In the genomic region with DNA sequence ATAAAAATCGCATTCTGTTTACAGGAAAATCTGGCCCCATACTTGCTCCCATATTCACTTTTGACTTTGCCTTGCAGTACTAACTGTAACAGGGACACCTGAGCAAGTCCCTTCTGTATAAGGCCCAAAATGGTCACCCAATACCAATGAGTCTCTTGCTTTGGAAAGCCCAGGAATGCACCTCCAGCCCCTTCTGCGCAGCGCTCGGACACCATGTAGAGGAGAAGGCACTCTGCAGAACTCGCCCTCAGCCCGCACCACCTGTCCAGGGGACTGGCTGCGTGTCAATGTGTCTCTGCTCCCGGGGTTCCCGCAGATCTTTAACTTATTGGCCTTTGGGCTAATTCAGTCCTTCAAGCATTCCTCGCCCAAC, we compare ENCODE assay signal across 1 cellular context.
TF ChIP-seq lines count a peak whose summit lies in the region.

No MANE protein-coding gene starts in this region.

TF ChIP-seq in WTC11, 78 proteins besides CTCF, POLR2A, EP300 and RAD21 (continued from another document):
- TF ChIP-seq TCF7 (CRISPR knock-in tag; IDR thresholded peaks at IDR 0.05; ENCODE audit: low read depth) (no peak), GABPB1 (CRISPR knock-in tag; IDR thresholded peaks at IDR 0.05) (no peak)
- TF ChIP-seq, protein P1, sequence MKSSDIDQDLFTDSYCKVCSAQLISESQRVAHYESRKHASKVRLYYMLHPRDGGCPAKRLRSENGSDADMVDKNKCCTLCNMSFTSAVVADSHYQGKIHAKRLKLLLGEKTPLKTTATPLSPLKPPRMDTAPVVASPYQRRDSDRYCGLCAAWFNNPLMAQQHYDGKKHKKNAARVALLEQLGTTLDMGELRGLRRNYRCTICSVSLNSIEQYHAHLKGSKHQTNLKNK (CRISPR knock-in tag; IDR thresholded peaks at IDR 0.05): no peak
